ENCODE assay signal across 13 cellular contexts in the genomic region with DNA sequence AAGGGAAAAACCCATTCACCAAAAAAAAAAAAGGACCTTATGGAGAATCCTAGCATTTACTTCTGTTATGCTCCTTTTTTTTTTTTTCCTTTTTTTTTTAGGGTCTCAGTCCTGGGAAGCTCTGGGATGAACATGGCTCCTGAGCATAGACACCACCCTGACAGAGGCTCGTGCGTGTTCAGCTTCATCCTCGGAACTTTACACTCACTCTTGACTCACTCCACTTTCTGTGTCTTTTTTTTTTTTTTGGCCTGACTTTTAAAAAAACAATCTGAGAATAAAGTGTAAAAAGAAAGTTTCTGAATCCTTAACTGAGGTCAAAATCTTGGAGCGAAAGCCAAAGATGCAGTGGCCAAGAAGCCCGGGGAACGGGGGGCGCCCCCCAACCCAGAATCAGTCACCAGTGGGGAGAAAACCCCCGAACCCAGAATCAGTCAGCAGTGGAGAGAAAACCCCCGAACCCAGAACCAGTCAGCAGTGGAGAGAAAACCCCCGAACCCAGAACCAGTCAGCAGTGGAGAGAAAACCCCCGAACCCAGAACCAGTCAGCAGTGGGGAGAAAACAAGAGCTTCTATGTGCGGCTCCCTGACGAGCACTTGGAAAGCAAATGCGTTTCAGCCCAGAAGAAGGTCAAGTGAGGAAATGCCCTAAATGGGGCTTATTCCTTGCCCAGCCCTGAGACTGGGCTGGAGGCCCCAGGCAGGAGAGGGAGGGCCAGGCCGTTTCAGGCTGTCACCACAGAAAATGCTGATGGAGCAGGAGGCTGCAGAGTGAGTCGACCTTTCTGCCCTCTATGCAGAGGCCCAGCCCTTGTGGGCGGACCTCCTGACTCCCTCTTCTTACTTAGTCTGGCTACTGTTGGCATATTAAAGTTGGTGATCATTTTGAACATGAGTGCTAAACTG. TPM values are rescaled to one million over a fixed set of nuclear protein-coding genes. Genes with fewer than 3 reads are reported as not detected.
DNase-seq lines count a peak whose midpoint lies in the region; ATAC-seq and TF ChIP-seq lines count a peak whose summit lies in the region.
"Had no signal": no experiment of that assay in that cellular context is flagged by ENCODE, and none has a peak within 500 bp of the region (broad histone marks: within the 10 kb centered on the region; RNA-seq: fewer than 3 reads in every experiment).

No MANE protein-coding gene starts in this region.

- H3K9me3 Mint-ChIP-seq in WTC11 = no peaks in the 10 kb centered on the region
- H3K9me3 Mint-ChIP-seq in stimulated activated effector memory CD8-positive, alpha-beta T cell treated with anti-CD3 and anti-CD28 coated beads, Interleukin-12 subunit alpha, Interleukin-12 subunit beta, amount 100 ng/mL, for 72 hours = no peaks in the 10 kb centered on the region

- no peak overlapping the region for H3K27ac Mint-ChIP-seq in WTC11
- peak overlapping the region; percentile 61 for H3K27ac Mint-ChIP-seq in stimulated activated effector memory CD8-positive, alpha-beta T cell treated with anti-CD3 and anti-CD28 coated beads, Interleukin-12 subunit alpha, Interleukin-12 subunit beta, amount 100 ng/mL, for 72 hours
- H3K27ac Mint-ChIP-seq: progenitor cell of endocrine pancreas had no signal

- WGBS in lower leg skin, 2 donors = 65 to 72% methylated on average over 17 of the region's 17 CpGs

- POLR2A ChIA-PET in WTC11 (lab: Charles Lee) = interaction anchor here (0.7 kb wide), 1 partner anchor 234 kb away, joined by 4 read pairs; no protein-coding TSS in a partner anchor

- CTCF ChIA-PET in WTC11 (lab: Charles Lee) = interaction anchor here (1.1 kb wide), 1 partner anchor 120 kb away, joined by 3 read pairs; no protein-coding TSS in a partner anchor

- H3K4me3 ChIP-seq in lower leg skin (ENCODE audit: low read depth, poor library complexity, severe bottlenecking) = no peak overlapping the region
- H3K4me3 ChIP-seq: HAP-1 had no signal

- H3K27me3 Mint-ChIP-seq in WTC11 (ENCODE audit: low read depth) = no peaks in the 10 kb centered on the region
- H3K27me3 Mint-ChIP-seq: progenitor cell of endocrine pancreas had no signal

- ATAC-seq in GM18520 (IDR thresholded peaks at IDR 0.05; ENCODE audit: unreplicated experiment) (peak; percentile 40), WTC11 (peak; percentile 49), left ventricle myocardium superior (peak; percentile 45)
- peak; percentile 68 for ATAC-seq in stimulated activated effector memory CD8-positive, alpha-beta T cell treated with anti-CD3 and anti-CD28 coated beads, Interleukin-12 subunit alpha, Interleukin-12 subunit beta, amount 100 ng/mL, for 72 hours
- ATAC-seq: Panc1 had no signal

- H3K4me3 Mint-ChIP-seq in WTC11 = no peak overlapping the region
- H3K4me3 Mint-ChIP-seq in stimulated activated effector memory CD8-positive, alpha-beta T cell treated with anti-CD3 and anti-CD28 coated beads, Interleukin-12 subunit alpha, Interleukin-12 subunit beta, amount 100 ng/mL, for 72 hours = no peak overlapping the region

- intact Hi-C loops in left ventricle myocardium superior (cut with micrococcal nuclease) = no loop called here
- intact Hi-C loops in lower leg skin (cut with DNase I; ENCODE audit: low total_unique reads) = no loop called here

- DNase-seq in WTC11 (ENCODE audit: low spot score) = no peak
- DNase-seq in left ventricle myocardium superior = peak; percentile 32
- DNase-seq in stimulated activated effector memory CD8-positive, alpha-beta T cell treated with anti-CD3 and anti-CD28 coated beads, Interleukin-12 subunit alpha, Interleukin-12 subunit beta, amount 100 ng/mL, for 72 hours (ENCODE audit: low spot score in 2 of 2) = no peak
- no peak for DNase-seq in GM13977 (ENCODE audit: low spot score)
- DNase-seq in lower leg skin (ENCODE audit: low spot score in 2 of 2) = no peak
- DNase-seq in activated CD4-positive, alpha-beta T cell treated with anti-CD3 and anti-CD28 coated beads, Interleukin-2, amount 50 U/mL, for 4 hours = no peak
- no peak for DNase-seq in stimulated activated CD4-positive, alpha-beta T cell treated with anti-CD3 and anti-CD28 coated beads, Interleukin-12 subunit alpha, Interleukin-12 subunit beta, amount 100 ng/mL, for 4 hours
- DNase-seq: activated naive CD4-positive, alpha-beta T cell; NCI-H1930 had no signal

- TF ChIP-seq CTCF in WTC11 (IDR thresholded peaks at IDR 0.05) (no peak), GM13977 (IDR thresholded peaks at IDR 0.05; ENCODE audit: extremely low read depth, insufficient read depth, missing control alignments) (no peak), lower leg skin (IDR thresholded peaks at IDR 0.05) (no peak)

- TF ChIP-seq POLR2A in lower leg skin (IDR thresholded peaks at IDR 0.05) = no peak

- H3K4me1 Mint-ChIP-seq in WTC11 = peaks cover 34% of the 10 kb centered on the region
- peaks cover 5% of the 10 kb centered on the region for H3K4me1 Mint-ChIP-seq in stimulated activated effector memory CD8-positive, alpha-beta T cell treated with anti-CD3 and anti-CD28 coated beads, Interleukin-12 subunit alpha, Interleukin-12 subunit beta, amount 100 ng/mL, for 72 hours

- in situ Hi-C loops in GM13977 (cut with MboI; ENCODE audit: low pct_unique_long_range_greater_than_20kb, low sequenced_read_pairs, unreplicated experiment) = no loop called here

- no peaks in the 10 kb centered on the region for H3K36me3 Mint-ChIP-seq in WTC11
- no peaks in the 10 kb centered on the region for H3K36me3 Mint-ChIP-seq in stimulated activated effector memory CD8-positive, alpha-beta T cell treated with anti-CD3 and anti-CD28 coated beads, Interleukin-12 subunit alpha, Interleukin-12 subunit beta, amount 100 ng/mL, for 72 hours

TF ChIP-seq in WTC11, 78 proteins besides CTCF, POLR2A, EP300 and RAD21:
- TF ChIP-seq ZNF263 (CRISPR knock-in tag; IDR thresholded peaks at IDR 0.05; ENCODE audit: low read depth) (no peak), MYBL2 (CRISPR knock-in tag; IDR thresholded peaks at IDR 0.05) (no peak), SMAD3 (CRISPR knock-in tag; IDR thresholded peaks at IDR 0.05; ENCODE audit: borderline replicate concordance) (no peak), TCF7 (CRISPR knock-in tag; IDR thresholded peaks at IDR 0.05; ENCODE audit: low read depth) (no peak), ZNF671 (CRISPR knock-in tag; IDR thresholded peaks at IDR 0.05) (no peak), NFE2L1 (CRISPR knock-in tag; IDR thresholded peaks at IDR 0.05) (no peak)
- TF ChIP-seq, protein P1, sequence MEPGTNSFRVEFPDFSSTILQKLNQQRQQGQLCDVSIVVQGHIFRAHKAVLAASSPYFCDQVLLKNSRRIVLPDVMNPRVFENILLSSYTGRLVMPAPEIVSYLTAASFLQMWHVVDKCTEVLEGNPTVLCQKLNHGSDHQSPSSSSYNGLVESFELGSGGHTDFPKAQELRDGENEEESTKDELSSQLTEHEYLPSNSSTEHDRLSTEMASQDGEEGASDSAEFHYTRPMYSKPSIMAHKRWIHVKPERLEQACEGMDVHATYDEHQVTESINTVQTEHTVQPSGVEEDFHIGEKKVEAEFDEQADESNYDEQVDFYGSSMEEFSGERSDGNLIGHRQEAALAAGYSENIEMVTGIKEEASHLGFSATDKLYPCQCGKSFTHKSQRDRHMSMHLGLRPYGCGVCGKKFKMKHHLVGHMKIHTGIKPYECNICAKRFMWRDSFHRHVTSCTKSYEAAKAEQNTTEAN (CRISPR knock-in tag; IDR thresholded peaks at IDR 0.05) = no peak
- TF ChIP-seq, protein P2, sequence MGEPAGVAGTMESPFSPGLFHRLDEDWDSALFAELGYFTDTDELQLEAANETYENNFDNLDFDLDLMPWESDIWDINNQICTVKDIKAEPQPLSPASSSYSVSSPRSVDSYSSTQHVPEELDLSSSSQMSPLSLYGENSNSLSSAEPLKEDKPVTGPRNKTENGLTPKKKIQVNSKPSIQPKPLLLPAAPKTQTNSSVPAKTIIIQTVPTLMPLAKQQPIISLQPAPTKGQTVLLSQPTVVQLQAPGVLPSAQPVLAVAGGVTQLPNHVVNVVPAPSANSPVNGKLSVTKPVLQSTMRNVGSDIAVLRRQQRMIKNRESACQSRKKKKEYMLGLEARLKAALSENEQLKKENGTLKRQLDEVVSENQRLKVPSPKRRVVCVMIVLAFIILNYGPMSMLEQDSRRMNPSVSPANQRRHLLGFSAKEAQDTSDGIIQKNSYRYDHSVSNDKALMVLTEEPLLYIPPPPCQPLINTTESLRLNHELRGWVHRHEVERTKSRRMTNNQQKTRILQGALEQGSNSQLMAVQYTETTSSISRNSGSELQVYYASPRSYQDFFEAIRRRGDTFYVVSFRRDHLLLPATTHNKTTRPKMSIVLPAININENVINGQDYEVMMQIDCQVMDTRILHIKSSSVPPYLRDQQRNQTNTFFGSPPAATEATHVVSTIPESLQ (CRISPR knock-in tag; IDR thresholded peaks at IDR 0.05) = no peak
- TF ChIP-seq, protein P3, sequence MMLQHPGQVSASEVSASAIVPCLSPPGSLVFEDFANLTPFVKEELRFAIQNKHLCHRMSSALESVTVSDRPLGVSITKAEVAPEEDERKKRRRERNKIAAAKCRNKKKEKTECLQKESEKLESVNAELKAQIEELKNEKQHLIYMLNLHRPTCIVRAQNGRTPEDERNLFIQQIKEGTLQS (CRISPR knock-in tag; conservative IDR thresholded peaks at IDR 0.05) = no peak

RNA-seq across cellular contexts. Expression of a gene that starts 19.0 kb away (rescaled TPM):
- total RNA-seq in WTC11 (2021) = 127 to 156 TPM (median 150 TPM) in 3 replicates
- total RNA-seq in left ventricle myocardium superior = 178 TPM
- 10 to 100 TPM; 54.9 to 79.3 (median 65.5) TPM for total RNA-seq in lower leg skin
